Comparison of ENCODE assay signal across 1 cellular context in genomic region chr1:222955964-222956363, GRCh38.
TF ChIP-seq lines count a peak whose summit lies in the region.

No MANE protein-coding gene starts in this region.

TF ChIP-seq in IMR-90, 13 proteins besides CTCF, POLR2A, EP300 and RAD21:
- TF ChIP-seq NFE2L2 (IDR thresholded peaks at IDR 0.05; ENCODE audit: low read depth, low read length) (no peak), MAFK (IDR thresholded peaks at IDR 0.05; ENCODE audit: low read depth, low read length) (no peak), FOS (IDR thresholded peaks at IDR 0.05; ENCODE audit: low read depth, low read length) (no peak), ELK1 (IDR thresholded peaks at IDR 0.05; ENCODE audit: borderline replicate concordance, low read depth, low read length) (no peak), RFX5 (IDR thresholded peaks at IDR 0.05; ENCODE audit: low read depth, low read length) (no peak), MAZ (IDR thresholded peaks at IDR 0.05; ENCODE audit: borderline replicate concordance, low read depth, low read length) (no peak), MXI1 (IDR thresholded peaks at IDR 0.05; ENCODE audit: borderline replicate concordance, low read depth, low read length) (no peak)
